Comparison of ENCODE assay signal across 8 cellular contexts in genomic region chr12:49342066-49342913, GRCh38. TPM values are rescaled to one million over a fixed set of nuclear protein-coding genes. Genes with fewer than 3 reads are reported as not detected.
A peak's percentile ranks its signal among the peaks of the same experiment; 100 is the strongest.
DNase-seq lines count a peak whose midpoint lies in the region; ATAC-seq and TF ChIP-seq lines count a peak whose summit lies in the region.

No MANE protein-coding gene starts in this region.

- H3K4me1 ChIP-seq in Peyer's patch, result peaks cover 7 to 60% (median 43%) of the 10 kb centered on the region in 4 donors

- H3K4me3 ChIP-seq in Peyer's patch, result peak overlapping the region; percentile 28 to 52 (median 48)

- DNase-seq in GM20000 (ENCODE audit: low spot score), result peak; percentile 93
- peak; percentile 68 to 90 (median 84) for DNase-seq in Peyer's patch
- peak; percentile 49 to 54 for DNase-seq in activated T-helper 1 cell treated with anti-CD3 and anti-CD28 coated beads, Interleukin-2, amount 50 U/mL, for 16 hours (ENCODE audit: low read depth in 1 of 2, low spot score in 1 of 2)
- peak; percentile 56 for DNase-seq in fibroblast of peridontal ligament (ENCODE audit: extremely low read depth)
- DNase-seq in natural killer cell treated with Interleukin-12 subunit alpha and Interleukin-12 subunit beta and Interleukin-15 and Interleukin-18, amount 100 ng/mL, for 72 hours (ENCODE audit: low spot score), result peak; percentile 81
- DNase-seq in stimulated activated naive CD4-positive, alpha-beta T cell (lab: John Stamatoyannopoulos, UW), result peak; percentile 18 to 70 (median 60)

- H3K36me3 ChIP-seq in Peyer's patch, result no peaks in the 10 kb centered on the region

- TF ChIP-seq RAD21 in Ishikawa (IDR thresholded peaks at IDR 0.05; ENCODE audit: low read depth), result peak; percentile 67

- no peak for TF ChIP-seq EP300 in Ishikawa (IDR thresholded peaks at IDR 0.05; ENCODE audit: borderline replicate concordance)

- H3K27ac Mint-ChIP-seq in natural killer cell treated with Interleukin-12 subunit alpha and Interleukin-12 subunit beta and Interleukin-15 and Interleukin-18, amount 100 ng/mL, for 72 hours, result no peak overlapping the region

- peaks cover 36 to 64% of the 10 kb centered on the region in 2 donors for H3K27me3 Mint-ChIP-seq in natural killer cell treated with Interleukin-12 subunit alpha and Interleukin-12 subunit beta and Interleukin-15 and Interleukin-18, amount 100 ng/mL, for 72 hours

- no peak overlapping the region for H3K27ac ChIP-seq in C4-2B
- peak overlapping the region in 1 of 4 donors; percentile 48 for H3K27ac ChIP-seq in Peyer's patch

- peaks cover 0 to 22% of the 10 kb centered on the region in 2 donors for H3K27me3 ChIP-seq in Peyer's patch

- ATAC-seq in natural killer cell treated with Interleukin-12 subunit alpha and Interleukin-12 subunit beta and Interleukin-15 and Interleukin-18, amount 100 ng/mL, for 72 hours, result peak; percentile 84 to 89

- no peak for TF ChIP-seq POLR2A in Peyer's patch (IDR thresholded peaks at IDR 0.05)

- peak overlapping the region; percentile 26 for H3K4me3 Mint-ChIP-seq in natural killer cell treated with Interleukin-12 subunit alpha and Interleukin-12 subunit beta and Interleukin-15 and Interleukin-18, amount 100 ng/mL, for 72 hours

- no peaks in the 10 kb centered on the region for H3K9me3 Mint-ChIP-seq in natural killer cell treated with Interleukin-12 subunit alpha and Interleukin-12 subunit beta and Interleukin-15 and Interleukin-18, amount 100 ng/mL, for 72 hours

- no peaks in the 10 kb centered on the region for H3K36me3 Mint-ChIP-seq in natural killer cell treated with Interleukin-12 subunit alpha and Interleukin-12 subunit beta and Interleukin-15 and Interleukin-18, amount 100 ng/mL, for 72 hours

- TF ChIP-seq CTCF in C4-2B (conservative IDR thresholded peaks at IDR 0.05) (peak; percentile 88), GM20000 (IDR thresholded peaks at IDR 0.05; ENCODE audit: extremely low read depth, missing control alignments) (peak; percentile 64), Peyer's patch (IDR thresholded peaks at IDR 0.05) (peak in 5 of 6 experiments; percentile 69 to 87 (median 81))

- H3K4me1 Mint-ChIP-seq in natural killer cell treated with Interleukin-12 subunit alpha and Interleukin-12 subunit beta and Interleukin-15 and Interleukin-18, amount 100 ng/mL, for 72 hours (ENCODE audit: low read depth in 2 of 2), result peaks cover 30 to 34% of the 10 kb centered on the region in 2 donors

- no peaks in the 10 kb centered on the region for H3K9me3 ChIP-seq in Peyer's patch

TF ChIP-seq in Ishikawa, 13 proteins besides CTCF, POLR2A, EP300 and RAD21:
- TF ChIP-seq REST (IDR thresholded peaks at IDR 0.05; ENCODE audit: low read depth) (no peak), YY1 (IDR thresholded peaks at IDR 0.05; ENCODE audit: low read depth) (peak; percentile 16; the same call in 1 of the 2 replicates), MAX (IDR thresholded peaks at IDR 0.05) (peak; percentile 5), TEAD4 (IDR thresholded peaks at IDR 0.05) (no peak), ZBTB7A (IDR thresholded peaks at IDR 0.05; ENCODE audit: low read depth) (peak; percentile 98), FOXM1 (IDR thresholded peaks at IDR 0.05; ENCODE audit: borderline replicate concordance, low read depth) (no peak)

RNA-seq across cellular contexts. Expression of gene DNAJC22, which starts 4.4 kb away (rescaled TPM):
- total RNA-seq in Peyer's patch, result 10 to 100 TPM in 3 of 4 donors, 1 to 10 TPM in 1; 5.0 to 57.8 (median 56.4) TPM
- not detected for total RNA-seq in natural killer cell treated with Interleukin-12 subunit alpha and Interleukin-12 subunit beta and Interleukin-15 and Interleukin-18, amount 100 ng/mL, for 72 hours

RNA-seq across cellular contexts. Expression of gene C1QL4, which starts 5.3 kb away (rescaled TPM):
- total RNA-seq in Peyer's patch, result not detected
- total RNA-seq in natural killer cell treated with Interleukin-12 subunit alpha and Interleukin-12 subunit beta and Interleukin-15 and Interleukin-18, amount 100 ng/mL, for 72 hours, result not detected

RNA-seq across cellular contexts. Expression of gene TROAP, which starts 19.2 kb away (rescaled TPM):
- 10 to 100 TPM in 2 of 4 donors, 1 to 10 TPM in 2; 8.0 to 28.1 (median 10.2) TPM for total RNA-seq in Peyer's patch
- total RNA-seq in natural killer cell treated with Interleukin-12 subunit alpha and Interleukin-12 subunit beta and Interleukin-15 and Interleukin-18, amount 100 ng/mL, for 72 hours, result 100 to 1,000 TPM in 1 of 2 donors, 10 to 100 TPM in 1; 37.4 to 103 TPM

RNA-seq across cellular contexts. Expression of gene SPATS2, which starts 25.0 kb away (rescaled TPM):
- total RNA-seq in Peyer's patch, result 10 to 100 TPM; 20.2 to 49.5 (median 24.8) TPM
- 10 to 100 TPM; 13.7 to 21.1 TPM for total RNA-seq in natural killer cell treated with Interleukin-12 subunit alpha and Interleukin-12 subunit beta and Interleukin-15 and Interleukin-18, amount 100 ng/mL, for 72 hours

RNA-seq across cellular contexts. Expression of gene PRPH, which starts 47.3 kb away (rescaled TPM):
- total RNA-seq in Peyer's patch, result 1 to 10 TPM in 3 of 4 donors, not detected in 1; 6.4 to 8.8 (median 6.5) TPM
- not detected for total RNA-seq in natural killer cell treated with Interleukin-12 subunit alpha and Interleukin-12 subunit beta and Interleukin-15 and Interleukin-18, amount 100 ng/mL, for 72 hours

Comparison
In these comparisons a context has a peak if more than half of its experiments do, and no peak if none do; other contexts are left out.
1. RNA of gene DNAJC22, which starts 4.4 kb away (total RNA-seq): 5.0 to 57.8 TPM in Peyer's patch; not detected in natural killer cell treated with Interleukin-12 subunit alpha and Interleukin-12 subunit beta and Interleukin-15 and Interleukin-18, amount 100 ng/mL, for 72 hours; every median in the first group is over 4 times any median in the second.
2. Peak in every context shown above with its lines, with median percentiles within 50 percentile points of each other: CTCF ChIP-seq and DNase-seq.